Comparison of ENCODE assay signal across 30 cellular contexts in genomic region chr2:46559257-46559656, GRCh38. TPM values are rescaled to one million over a fixed set of nuclear protein-coding genes. Genes with fewer than 3 reads are reported as not detected.
DNase-seq lines count a peak whose midpoint lies in the region; ATAC-seq, FAIRE-seq and TF ChIP-seq lines count a peak whose summit lies in the region.
"Had no signal": no experiment of that assay in that cellular context is flagged by ENCODE, and none has a peak within 500 bp of the region (broad histone marks: within the 10 kb centered on the region; RNA-seq: fewer than 3 reads in every experiment).

No MANE protein-coding gene starts in this region.

- peak overlapping the region; percentile 11 for H3K27ac Mint-ChIP-seq in activated CD8-positive, alpha-beta T cell treated with anti-CD3 and anti-CD28 coated beads for 36 hours
- H3K27ac Mint-ChIP-seq in activated CD8-positive, alpha-beta T cell treated with anti-CD3 and anti-CD28 coated beads, Interleukin-2, amount 10 ng/mL, durations not matched to agents 7 days and 5 days, result no peak overlapping the region
- H3K27ac Mint-ChIP-seq in endothelial cell (ENCODE audit: unreplicated experiment), result no peak overlapping the region
- H3K27ac Mint-ChIP-seq: brain had no signal

- no peak for FAIRE-seq in H54 (lab: Jason Lieb, UNC)
- no peak for FAIRE-seq in pancreas (lab: Jason Lieb, UNC)
- FAIRE-seq: G401.6, GM18507, kidney had no signal

- no peaks in the 10 kb centered on the region for H3K27me3 ChIP-seq in MM.1S (replicated peaks; ENCODE audit: insufficient read depth, low read length)
- no peaks in the 10 kb centered on the region for H3K27me3 ChIP-seq in spleen (replicated peaks in 1 of 7)
- no peaks in the 10 kb centered on the region for H3K27me3 ChIP-seq in pancreas
- H3K27me3 ChIP-seq: adrenal gland, sigmoid colon, SJCRH30, stomach, thyroid gland had no signal

- intact Hi-C loops in activated CD8-positive, alpha-beta T cell treated with anti-CD3 and anti-CD28 coated beads for 36 hours (cut with micrococcal nuclease), result no loop called here
- intact Hi-C loops in spleen (cut with DNase I; ENCODE audit: low total_unique reads) (no loop called here), pancreas (cut with DNase I) (no loop called here)

- TF ChIP-seq CTCF in activated CD8-positive, alpha-beta T cell treated with anti-CD3 and anti-CD28 coated beads for 36 hours (IDR thresholded peaks at IDR 0.05), result no peak
- TF ChIP-seq CTCF in MM.1S (IDR thresholded peaks at IDR 0.05; ENCODE audit: low read length) (no peak), endothelial cell (IDR thresholded peaks at IDR 0.05; ENCODE audit: unreplicated experiment) (no peak), spleen (IDR thresholded peaks at IDR 0.05 in 8 of 11, conservative IDR thresholded peaks at IDR 0.05 in 3 of 11) (no peak), pancreas (IDR thresholded peaks at IDR 0.05) (no peak)

- H3K4me3 Mint-ChIP-seq in activated CD8-positive, alpha-beta T cell treated with anti-CD3 and anti-CD28 coated beads for 36 hours, result no peak overlapping the region
- H3K4me3 Mint-ChIP-seq in activated CD8-positive, alpha-beta T cell treated with anti-CD3 and anti-CD28 coated beads, Interleukin-2, amount 10 ng/mL, durations not matched to agents 7 days and 5 days, result no peak overlapping the region
- peak overlapping the region; percentile 10 for H3K4me3 Mint-ChIP-seq in endothelial cell (ENCODE audit: unreplicated experiment)
- H3K4me3 Mint-ChIP-seq: brain had no signal

- no peaks in the 10 kb centered on the region for H3K9me2 ChIP-seq in MM.1S (replicated peaks; ENCODE audit: insufficient read depth, low read length)

- H3K9ac ChIP-seq in MM.1S (ENCODE audit: low read length), result no peak overlapping the region

- no peaks in the 10 kb centered on the region for H3K27me3 Mint-ChIP-seq in activated CD8-positive, alpha-beta T cell treated with anti-CD3 and anti-CD28 coated beads for 36 hours
- no peaks in the 10 kb centered on the region for H3K27me3 Mint-ChIP-seq in activated CD8-positive, alpha-beta T cell treated with anti-CD3 and anti-CD28 coated beads, Interleukin-2, amount 10 ng/mL, durations not matched to agents 7 days and 5 days (ENCODE audit: low read depth)
- H3K27me3 Mint-ChIP-seq in endothelial cell (ENCODE audit: unreplicated experiment), result no peaks in the 10 kb centered on the region

- no peaks in the 10 kb centered on the region for H4K20me1 ChIP-seq in MM.1S (ENCODE audit: insufficient read depth, low read length)

- no peaks in the 10 kb centered on the region; the same call in 1 of the 2 replicates for H3K36me3 ChIP-seq in MM.1S (replicated peaks; ENCODE audit: insufficient read depth, low read length)
- H3K36me3 ChIP-seq in spleen, result peaks cover 0 to 56% (median 2%) of the 10 kb centered on the region in 6 donors
- H3K36me3 ChIP-seq in pancreas, result no peaks in the 10 kb centered on the region
- H3K36me3 ChIP-seq: adrenal gland, sigmoid colon, thyroid gland had no signal

- H3K27ac ChIP-seq in MM.1S (ENCODE audit: low read length), result peak overlapping the region; percentile 49; the same call in 1 of the 2 replicates
- peak overlapping the region in 6 of 8 donors; percentile 13 to 76 (median 50) for H3K27ac ChIP-seq in spleen
- no peak overlapping the region for H3K27ac ChIP-seq in pancreas
- H3K27ac ChIP-seq: adrenal gland, epithelial cell of prostate, sigmoid colon, SJCRH30, stomach, thyroid gland had no signal

- peaks cover 24% of the 10 kb centered on the region for H3F3A ChIP-seq in MM.1S (ENCODE audit: insufficient read depth, low read length)

- H3K4me1 Mint-ChIP-seq in activated CD8-positive, alpha-beta T cell treated with anti-CD3 and anti-CD28 coated beads for 36 hours (ENCODE audit: low read depth), result peaks cover 40% of the 10 kb centered on the region
- H3K4me1 Mint-ChIP-seq in activated CD8-positive, alpha-beta T cell treated with anti-CD3 and anti-CD28 coated beads, Interleukin-2, amount 10 ng/mL, durations not matched to agents 7 days and 5 days (ENCODE audit: low read depth), result peaks cover 37% of the 10 kb centered on the region
- H3K4me1 Mint-ChIP-seq in endothelial cell (ENCODE audit: unreplicated experiment), result no peaks in the 10 kb centered on the region

- H3K9me3 ChIP-seq in MM.1S (replicated peaks; ENCODE audit: insufficient read depth, low read length), result no peaks in the 10 kb centered on the region
- peaks cover 0 to 12% (median 8%) of the 10 kb centered on the region in 8 donors for H3K9me3 ChIP-seq in spleen
- H3K9me3 ChIP-seq in pancreas, result no peaks in the 10 kb centered on the region
- H3K9me3 ChIP-seq: adrenal gland, sigmoid colon, SJCRH30, thyroid gland had no signal

- no peak for TF ChIP-seq POLR2A in spleen (IDR thresholded peaks at IDR 0.05)
- no peak for TF ChIP-seq POLR2A in H54 (IDR thresholded peaks at IDR 0.05; ENCODE audit: low read depth, low read length)

- peak overlapping the region; percentile 32; the same call in 1 of the 2 replicates for H3K4me2 ChIP-seq in MM.1S (ENCODE audit: low read depth, low read length)

- H3K79me2 ChIP-seq in MM.1S (ENCODE audit: low read length), result peaks cover 87% of the 10 kb centered on the region

- H3K4me1 ChIP-seq in MM.1S (ENCODE audit: low read length) (peaks cover 71% of the 10 kb centered on the region), spleen (peaks cover 37 to 100% (median 73%) of the 10 kb centered on the region in 6 donors), pancreas (no peaks in the 10 kb centered on the region)

- peaks cover 5% of the 10 kb centered on the region for H3K9me3 Mint-ChIP-seq in activated CD8-positive, alpha-beta T cell treated with anti-CD3 and anti-CD28 coated beads for 36 hours
- peaks cover 11% of the 10 kb centered on the region for H3K9me3 Mint-ChIP-seq in activated CD8-positive, alpha-beta T cell treated with anti-CD3 and anti-CD28 coated beads, Interleukin-2, amount 10 ng/mL, durations not matched to agents 7 days and 5 days (ENCODE audit: insufficient read depth)
- H3K9me3 Mint-ChIP-seq in endothelial cell (ENCODE audit: unreplicated experiment), result no peaks in the 10 kb centered on the region

- peaks cover 19% of the 10 kb centered on the region for H3K36me3 Mint-ChIP-seq in activated CD8-positive, alpha-beta T cell treated with anti-CD3 and anti-CD28 coated beads for 36 hours (ENCODE audit: low read depth)
- H3K36me3 Mint-ChIP-seq in activated CD8-positive, alpha-beta T cell treated with anti-CD3 and anti-CD28 coated beads, Interleukin-2, amount 10 ng/mL, durations not matched to agents 7 days and 5 days (ENCODE audit: low read depth), result peaks cover 20% of the 10 kb centered on the region
- H3K36me3 Mint-ChIP-seq in endothelial cell (ENCODE audit: low read depth, unreplicated experiment), result peaks cover 18% of the 10 kb centered on the region

- H3K4me3 ChIP-seq in MM.1S (ENCODE audit: low read length) (no peak overlapping the region), spleen (no peak overlapping the region), pancreas (no peak overlapping the region)
- H3K4me3 ChIP-seq: adrenal gland, sigmoid colon, SJCRH30, stomach, thyroid gland had no signal

- POLR2A ChIA-PET in activated CD8-positive, alpha-beta T cell treated with anti-CD3 and anti-CD28 coated beads for 36 hours (lab: Charles Lee), result no interaction called here
- POLR2A ChIA-PET in activated CD8-positive, alpha-beta T cell treated with anti-CD3 and anti-CD28 coated beads, Interleukin-2, amount 10 ng/mL, durations not matched to agents 7 days and 5 days (lab: Charles Lee), result no interaction called here

- no peak for ATAC-seq in activated CD8-positive, alpha-beta T cell treated with anti-CD3 and anti-CD28 coated beads for 36 hours
- ATAC-seq in activated CD8-positive, alpha-beta T cell treated with anti-CD3 and anti-CD28 coated beads, Interleukin-2, amount 10 ng/mL, durations not matched to agents 7 days and 5 days, result no peak
- ATAC-seq in SK-N-SH treated with all-trans-retinoic acid at 6 μM for 48 hours, result no peak
- ATAC-seq in pancreas, result no peak

- no peak for DNase-seq in activated CD8-positive, alpha-beta T cell treated with anti-CD3 and anti-CD28 coated beads for 36 hours
- DNase-seq in activated CD8-positive, alpha-beta T cell treated with anti-CD3 and anti-CD28 coated beads, Interleukin-2, amount 10 ng/mL, durations not matched to agents 7 days and 5 days, result no peak
- no peak for DNase-seq in MM.1S
- DNase-seq in endothelial cell (ENCODE audit: low spot score), result no peak
- no peak for DNase-seq in spleen
- no peak for DNase-seq in H54 (ENCODE audit: insufficient read length, low spot score)
- no peak for DNase-seq in pancreas
- DNase-seq: activated CD4-positive, alpha-beta T cell treated with anti-CD3 and anti-CD28 coated beads for 1 hour; activated CD8-positive, alpha-beta memory T cell treated with anti-CD3 and anti-CD28 coated beads for 24 hours; activated gamma-delta T cell; activated T-cell treated with anti-CD3 and anti-CD28 coated beads, Interleukin-2, amount 50 U/mL, for 1 hour; adrenal gland; DMS53; HCEC 1CT; kidney; midbrain; NCI-H1417 treated with DMSO at 0.1 percent for 48 hours; NCI-H2081; NCI-H2227 treated with DMSO at 0.1 percent for 48 hours; posterior cingulate gyrus; sigmoid colon; SJCRH30; stimulated activated CD4-positive, alpha-beta T cell treated with anti-CD3 and anti-CD28 coated beads, Interleukin-4, amount 100 ng/mL, for 4 hours; stomach; thyroid gland had no signal

- CTCF ChIA-PET in activated CD8-positive, alpha-beta T cell treated with anti-CD3 and anti-CD28 coated beads for 36 hours (lab: Charles Lee), result interaction anchor here (1.0 kb wide), 1 partner anchor 10 kb away, joined by 3 read pairs; no protein-coding TSS in a partner anchor
- CTCF ChIA-PET in activated CD8-positive, alpha-beta T cell treated with anti-CD3 and anti-CD28 coated beads, Interleukin-2, amount 10 ng/mL, durations not matched to agents 7 days and 5 days (lab: Charles Lee), result no interaction called here

- H2AFZ ChIP-seq in MM.1S (ENCODE audit: low read length), result no peak overlapping the region

RNA-seq across cellular contexts. Expression of gene ATP6V1E2, which starts 16.9 kb away (rescaled TPM):
- 1 to 10 TPM; 6.3 to 6.8 TPM for total RNA-seq in activated CD8-positive, alpha-beta T cell treated with anti-CD3 and anti-CD28 coated beads for 36 hours
- total RNA-seq in activated CD8-positive, alpha-beta T cell treated with anti-CD3 and anti-CD28 coated beads, Interleukin-2, amount 10 ng/mL, durations not matched to agents 7 days and 5 days, result 1 to 10 TPM; 4.8 to 6.3 TPM
- total RNA-seq in endothelial cell (ENCODE audit: unreplicated experiment), result 4.4 TPM
- total RNA-seq in spleen, result 1 to 10 TPM; 2.8 to 6.6 (median 4.8) TPM
- polyA plus RNA-seq in spleen, result 1 to 10 TPM; 2.6 to 5.5 (median 4.7) TPM
- 1 to 10 TPM; 3.4 to 5.2 (median 4.1) TPM for total RNA-seq in pancreas
- polyA plus RNA-seq in pancreas, result 1 to 10 TPM; 2.0 to 3.6 TPM

RNA-seq across cellular contexts. Expression of gene RHOQ, which starts 17.0 kb away (rescaled TPM):
- total RNA-seq in activated CD8-positive, alpha-beta T cell treated with anti-CD3 and anti-CD28 coated beads for 36 hours, result 10 to 100 TPM; 14.0 to 15.0 TPM
- 10 to 100 TPM; 12.5 to 13.4 TPM for total RNA-seq in activated CD8-positive, alpha-beta T cell treated with anti-CD3 and anti-CD28 coated beads, Interleukin-2, amount 10 ng/mL, durations not matched to agents 7 days and 5 days
- total RNA-seq in endothelial cell (ENCODE audit: unreplicated experiment) (27.9 TPM), spleen (100 to 1,000 TPM in 4 of 7 donors, 10 to 100 TPM in 3; 83.4 to 126 (median 110) TPM), pancreas (10 to 100 TPM; 16.9 to 37.5 (median 18.8) TPM)
- polyA plus RNA-seq in spleen (10 to 100 TPM; 32.6 to 44.4 (median 33.7) TPM), pancreas (10 to 100 TPM; 16.7 to 16.8 TPM)

RNA-seq across cellular contexts. Expression of gene PIGF, which starts 57.6 kb away (rescaled TPM):
- total RNA-seq in activated CD8-positive, alpha-beta T cell treated with anti-CD3 and anti-CD28 coated beads for 36 hours, result 10 to 100 TPM; 27.2 to 27.7 TPM
- 10 to 100 TPM; 20.4 to 22.1 TPM for total RNA-seq in activated CD8-positive, alpha-beta T cell treated with anti-CD3 and anti-CD28 coated beads, Interleukin-2, amount 10 ng/mL, durations not matched to agents 7 days and 5 days
- total RNA-seq in endothelial cell (ENCODE audit: unreplicated experiment) (23.8 TPM), spleen (10 to 100 TPM; 14.3 to 29.0 (median 22.2) TPM), pancreas (10 to 100 TPM in 3 of 6 donors, 1 to 10 TPM in 3; 8.1 to 13.3 (median 9.8) TPM)
- polyA plus RNA-seq in spleen (10 to 100 TPM in 2 of 3 donors, 1 to 10 TPM in 1; 6.5 to 15.1 (median 13.3) TPM), pancreas (10 to 100 TPM in 1 of 2 donors, 1 to 10 TPM in 1; 5.0 to 14.4 TPM)

RNA-seq across cellular contexts. Expression of gene CRIPT, which starts 57.8 kb away (rescaled TPM):
- total RNA-seq in activated CD8-positive, alpha-beta T cell treated with anti-CD3 and anti-CD28 coated beads for 36 hours, result 1 to 10 TPM; 8.1 to 8.4 TPM
- 1 to 10 TPM; 8.1 to 8.8 TPM for total RNA-seq in activated CD8-positive, alpha-beta T cell treated with anti-CD3 and anti-CD28 coated beads, Interleukin-2, amount 10 ng/mL, durations not matched to agents 7 days and 5 days
- 10.3 TPM for total RNA-seq in endothelial cell (ENCODE audit: unreplicated experiment)
- 10 to 100 TPM; 11.8 to 17.8 (median 14.9) TPM for total RNA-seq in spleen
- 10 to 100 TPM in 1 of 3 donors, 1 to 10 TPM in 2; 7.1 to 12.0 (median 9.4) TPM for polyA plus RNA-seq in spleen
- total RNA-seq in pancreas, result 10 to 100 TPM in 1 of 6 donors, 1 to 10 TPM in 5; 4.0 to 10.3 (median 5.1) TPM
- 1 to 10 TPM; 5.6 to 7.3 TPM for polyA plus RNA-seq in pancreas

Comparison
In these comparisons a context has a peak if more than half of its experiments do, and no peak if none do; other contexts are left out.
1. H3K27ac ChIP-seq: peak in MM.1S (single experiment) and spleen (6 of 8); none in pancreas (0 of 4).